16 cellular contexts compared by ENCODE assay signal in the genomic region with DNA sequence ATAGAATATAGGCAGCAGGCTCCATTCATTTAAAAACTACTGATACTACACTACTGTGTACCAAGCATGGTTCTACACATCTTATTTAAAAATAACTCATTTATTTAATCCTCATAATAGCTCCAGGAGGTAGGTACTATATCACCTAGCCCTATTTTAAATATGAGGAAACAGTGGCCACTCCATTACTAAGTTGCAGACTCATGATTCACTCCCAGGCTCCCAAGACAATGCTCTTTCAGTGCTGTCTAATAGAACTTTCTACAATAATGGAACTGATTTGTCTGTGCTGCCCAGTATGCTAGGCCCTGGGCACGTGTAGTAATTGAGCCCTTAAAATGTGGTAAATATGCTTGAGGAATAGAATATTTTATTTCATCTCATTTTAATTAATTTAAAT.
DNase-seq lines count a peak whose midpoint lies in the region; ATAC-seq and TF ChIP-seq lines count a peak whose summit lies in the region.
"Had no signal": no experiment of that assay in that cellular context is flagged by ENCODE, and none has a peak within 500 bp of the region (broad histone marks: within the 10 kb centered on the region; RNA-seq: fewer than 3 reads in every experiment).

No MANE protein-coding gene starts in this region.

- H3K27me3 ChIP-seq in heart left ventricle (no peaks in the 10 kb centered on the region), ascending aorta (no peaks in the 10 kb centered on the region), esophagus squamous epithelium (no peaks in the 10 kb centered on the region), tibial artery (no peaks in the 10 kb centered on the region), thyroid gland (no peaks in the 10 kb centered on the region)

- 93 to 99% (median 96%) methylated on average over 1 of the region's 1 CpG for WGBS in heart left ventricle, 4 donors
- 56 to 67% methylated on average over 1 of the region's 1 CpG for WGBS in esophagus squamous epithelium, 2 donors
- 94 to 100% methylated on average over 1 of the region's 1 CpG for WGBS in thyroid gland, 2 donors

- TF ChIP-seq POLR2A in heart left ventricle (IDR thresholded peaks at IDR 0.05): no peak
- no peak for TF ChIP-seq POLR2A in esophagus squamous epithelium (IDR thresholded peaks at IDR 0.05)
- no peak for TF ChIP-seq POLR2A in GM18505 (IDR thresholded peaks at IDR 0.05; ENCODE audit: borderline replicate concordance, extremely low read depth, insufficient read depth, insufficient read length)
- no peak for TF ChIP-seq POLR2A in thyroid gland (IDR thresholded peaks at IDR 0.05)

- H3K27ac ChIP-seq in heart left ventricle (peak overlapping the region in 7 of 12 donors; percentile 65 to 85 (median 80)), ascending aorta (peak overlapping the region; percentile 86 to 92), esophagus squamous epithelium (peak overlapping the region; percentile 78 to 91 (median 81)), tibial artery (peak overlapping the region; percentile 73 to 79), thyroid gland (no peak overlapping the region)
- H3K27ac ChIP-seq: C4-2B had no signal

- H3K4me1 ChIP-seq in heart left ventricle: peaks cover 0 to 35% (median 27%) of the 10 kb centered on the region in 12 donors
- H3K4me1 ChIP-seq in ascending aorta: peaks cover 3 to 42% of the 10 kb centered on the region in 2 donors
- peaks cover 14 to 71% (median 30%) of the 10 kb centered on the region in 3 donors for H3K4me1 ChIP-seq in esophagus squamous epithelium
- H3K4me1 ChIP-seq in tibial artery: peaks cover 0 to 57% (median 26%) of the 10 kb centered on the region in 4 donors
- peaks cover 0 to 4% of the 10 kb centered on the region in 2 donors for H3K4me1 ChIP-seq in thyroid gland

- H3K9me3 ChIP-seq in heart left ventricle (no peaks in the 10 kb centered on the region), ascending aorta (no peaks in the 10 kb centered on the region), esophagus squamous epithelium (no peaks in the 10 kb centered on the region), tibial artery (no peaks in the 10 kb centered on the region), thyroid gland (no peaks in the 10 kb centered on the region)

- no peak for TF ChIP-seq CTCF in heart left ventricle (IDR thresholded peaks at IDR 0.05)
- no peak for TF ChIP-seq CTCF in ascending aorta (IDR thresholded peaks at IDR 0.05)
- no peak for TF ChIP-seq CTCF in esophagus squamous epithelium (IDR thresholded peaks at IDR 0.05)
- no peak for TF ChIP-seq CTCF in tibial artery (IDR thresholded peaks at IDR 0.05)
- no peak for TF ChIP-seq CTCF in thyroid gland (IDR thresholded peaks at IDR 0.05)

- H3K4me3 ChIP-seq in heart left ventricle: no peak overlapping the region
- H3K4me3 ChIP-seq in ascending aorta: no peak overlapping the region
- no peak overlapping the region for H3K4me3 ChIP-seq in esophagus squamous epithelium
- no peak overlapping the region for H3K4me3 ChIP-seq in tibial artery
- H3K4me3 ChIP-seq in thyroid gland (replicated peaks in 1 of 3): no peak overlapping the region
- H3K4me3 ChIP-seq: PC-9 had no signal

- ATAC-seq in heart left ventricle (no peak), Right ventricle myocardium superior (ENCODE audit: poor library complexity) (no peak), GM18505 (IDR thresholded peaks at IDR 0.05; ENCODE audit: unreplicated experiment) (no peak)

- DNase-seq in heart left ventricle (no peak), Right ventricle myocardium superior (no peak), ascending aorta (ENCODE audit: low spot score in 2 of 2) (no peak), esophagus squamous epithelium (lab: John Stamatoyannopoulos, UW) (no peak), tibial artery (no peak), thyroid gland (no peak), NCI-H2196 treated with DMSO at 0.1 percent for 48 hours (lab: John Stamatoyannopoulos, UW; ENCODE audit: unreplicated experiment) (no peak)
- DNase-seq: DMS153, GOT3, KG1, NCI-H1048, NCI-H2107, NCI-H69, PC-9 had no signal

- intact Hi-C loops in heart left ventricle (cut with DNase I): loop anchor here in 5 of 10 donors (2.0 to 10.0 kb wide), 5 partner anchors 89 to 1791 kb away; a partner anchor contains a TSS
- intact Hi-C loops in Right ventricle myocardium superior (cut with DNase I): no loop called here
- intact Hi-C loops in ascending aorta (cut with DNase I): loop anchor here (5.0 to 10.0 kb wide), 3 partner anchors 117 to 1788 kb away; a partner anchor contains a TSS
- intact Hi-C loops in esophagus squamous epithelium (cut with DNase I): no loop called here
- intact Hi-C loops in tibial artery (cut with DNase I; ENCODE audit: low total_unique reads): no loop called here
- intact Hi-C loops in thyroid gland (cut with DNase I): no loop called here

- H3K36me3 ChIP-seq in heart left ventricle (no peaks in the 10 kb centered on the region), ascending aorta (no peaks in the 10 kb centered on the region), esophagus squamous epithelium (no peaks in the 10 kb centered on the region), tibial artery (no peaks in the 10 kb centered on the region), thyroid gland (no peaks in the 10 kb centered on the region)

Comparison
In these comparisons a context has a peak if more than half of its experiments do, and no peak if none do; other contexts are left out.
1. H3K27ac ChIP-seq: peak in heart left ventricle (7 of 12), ascending aorta (2 of 2), esophagus squamous epithelium (4 of 4) and tibial artery (2 of 2); none in thyroid gland (0 of 3).